19 cellular contexts compared by ENCODE assay signal in the genomic region with DNA sequence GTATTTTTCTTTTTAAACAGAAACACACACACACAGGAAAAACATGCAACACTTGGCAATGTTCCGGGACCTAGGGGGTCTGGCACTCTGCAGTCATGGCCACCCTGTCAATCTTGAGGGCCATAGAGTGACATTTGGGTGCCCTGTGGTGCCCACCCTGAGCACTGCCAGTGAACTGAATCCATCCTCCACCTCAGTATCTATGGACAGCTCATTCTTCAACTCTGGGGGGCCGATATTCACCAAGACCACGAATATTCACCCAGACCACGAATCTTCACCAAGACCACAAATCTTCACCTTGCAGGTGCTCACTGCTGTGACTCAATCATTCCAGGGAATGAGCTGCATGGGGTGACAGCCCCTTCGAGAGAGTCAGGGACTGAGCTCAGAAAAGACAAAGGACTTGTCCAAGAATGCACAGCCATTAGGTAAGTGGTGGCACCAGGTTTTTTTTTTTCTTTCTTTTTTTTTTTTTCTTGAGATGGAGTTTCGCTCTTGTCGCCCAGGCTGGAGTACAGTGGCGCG. TPM values are rescaled to one million over a fixed set of nuclear protein-coding genes. Genes with fewer than 3 reads are reported as not detected.
"Had no signal": no experiment of that assay in that cellular context is flagged by ENCODE, and none has a peak within 500 bp of the region (broad histone marks: within the 10 kb centered on the region; RNA-seq: fewer than 3 reads in every experiment).

No MANE protein-coding gene starts in this region.

- H3K36me3 ChIP-seq: gastrocnemius medialis, sigmoid colon had no signal

- H3K27me3 ChIP-seq: gastrocnemius medialis, heart left ventricle, sigmoid colon had no signal

- H3K9me3 Mint-ChIP-seq: activated CD4-positive, alpha-beta memory T cell treated with anti-CD3 and anti-CD28 coated beads, Interleukin-2, amount 10 ng/mL, durations not matched to agents 7 days and 5 days; activated naive CD4-positive, alpha-beta T cell treated with anti-CD3 and anti-CD28 coated beads, Interleukin-2, amount 10 ng/mL, durations not matched to agents 7 days and 5 days; activated T-cell treated with anti-CD3 and anti-CD28 coated beads, Interleukin-2, amount 50 U/mL, for 4 hours; naive thymus-derived CD4-positive, alpha-beta T cell had no signal

- H3K36me3 Mint-ChIP-seq: activated naive CD4-positive, alpha-beta T cell treated with anti-CD3 and anti-CD28 coated beads, Interleukin-2, amount 10 ng/mL, durations not matched to agents 7 days and 5 days; naive thymus-derived CD4-positive, alpha-beta T cell had no signal

- H3K4me3 ChIP-seq: gastrocnemius medialis, heart left ventricle, mucosa of descending colon, sigmoid colon had no signal

- H3K9me3 ChIP-seq: gastrocnemius medialis, heart left ventricle, mucosa of descending colon, sigmoid colon had no signal

- H3K27ac Mint-ChIP-seq: activated CD4-positive, alpha-beta memory T cell treated with anti-CD3 and anti-CD28 coated beads, Interleukin-2, amount 10 ng/mL, durations not matched to agents 7 days and 5 days; activated naive CD4-positive, alpha-beta T cell treated with anti-CD3 and anti-CD28 coated beads, Interleukin-2, amount 10 ng/mL, durations not matched to agents 7 days and 5 days; naive thymus-derived CD4-positive, alpha-beta T cell had no signal

- DNase-seq: activated CD4-positive, alpha-beta memory T cell treated with anti-CD3 and anti-CD28 coated beads, Interleukin-2, amount 10 ng/mL, durations not matched to agents 7 days and 5 days; activated CD4-positive, alpha-beta T cell treated with anti-CD3 and anti-CD28 coated beads for 4 hours; activated effector memory CD4-positive, alpha-beta T cell treated with Interleukin-2 at 50 U/mL for 16 hours; activated naive CD4-positive, alpha-beta T cell treated with anti-CD3 and anti-CD28 coated beads, Interleukin-2, amount 10 ng/mL, durations not matched to agents 7 days and 5 days; activated T-cell treated with anti-CD3 and anti-CD28 coated beads, Interleukin-2, amount 50 U/mL, for 4 hours; cerebellar nuclear complex; effector CD8-positive, alpha-beta T cell; gastrocnemius medialis; kidney glomerular epithelial cell; mesenchymal stem cell; mucosa of descending colon; naive thymus-derived CD4-positive, alpha-beta T cell; sigmoid colon; stimulated activated CD4-positive, alpha-beta T cell treated with anti-CD3 and anti-CD28 coated beads, Interleukin-4, amount 100 ng/mL, for 24 hours; stimulated activated naive CD4-positive, alpha-beta T cell; trophoblast cell had no signal

- H3K4me3 Mint-ChIP-seq: activated CD4-positive, alpha-beta memory T cell treated with anti-CD3 and anti-CD28 coated beads, Interleukin-2, amount 10 ng/mL, durations not matched to agents 7 days and 5 days; activated naive CD4-positive, alpha-beta T cell treated with anti-CD3 and anti-CD28 coated beads, Interleukin-2, amount 10 ng/mL, durations not matched to agents 7 days and 5 days; activated T-cell treated with anti-CD3 and anti-CD28 coated beads, Interleukin-2, amount 50 U/mL, for 4 hours; naive thymus-derived CD4-positive, alpha-beta T cell had no signal

- H3K27ac ChIP-seq: gastrocnemius medialis, sigmoid colon had no signal

- H3K4me1 ChIP-seq: sigmoid colon had no signal

RNA-seq across cellular contexts. Expression of gene SNAI1, which starts 19.1 kb away (rescaled TPM):
- total RNA-seq: bronchial epithelial cell, temporal lobe had no signal
